In the genomic region with DNA sequence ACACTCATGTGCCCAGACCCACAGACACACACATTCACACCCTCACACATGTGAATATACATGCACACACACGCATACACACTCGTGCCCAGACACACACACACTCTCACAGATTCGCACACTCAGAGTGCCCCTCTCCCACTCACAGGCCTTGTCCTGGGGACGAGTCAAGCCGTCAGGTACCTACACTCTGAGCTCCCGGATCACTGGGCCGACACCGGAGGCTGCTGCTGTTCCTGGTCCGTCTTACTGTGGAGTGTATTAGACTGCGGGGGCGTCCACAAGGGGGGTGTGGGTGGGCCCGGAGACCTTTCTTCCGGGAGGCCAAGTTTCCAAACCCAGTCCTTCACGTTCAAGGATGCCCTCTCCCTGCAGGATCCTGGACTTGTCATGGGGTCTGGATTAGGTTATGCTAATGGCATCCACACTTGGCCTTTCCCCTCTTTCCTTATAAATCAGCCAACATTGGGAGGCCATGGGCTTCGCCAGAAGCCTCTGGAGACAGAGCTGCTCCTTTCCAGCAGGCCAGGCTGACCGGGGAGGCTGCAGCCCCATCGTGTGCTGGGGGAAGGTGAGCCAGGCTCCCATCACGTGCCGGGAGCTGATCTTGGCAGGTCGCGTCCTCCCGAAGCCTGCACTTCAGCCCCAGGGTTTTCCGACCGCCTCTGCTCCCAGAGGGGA, we compare ENCODE assay signal across 8 cellular contexts.
DNase-seq lines count a peak whose midpoint lies in the region; ATAC-seq, FAIRE-seq and TF ChIP-seq lines count a peak whose summit lies in the region.
"Not testable (repeated sequence)": the region's sequence is repeated elsewhere in the genome, so short reads cannot be mapped to it uniquely, and the experiment has no call there.

No MANE protein-coding gene starts in this region.

- not testable (repeated sequence) for ATAC-seq in CD4-positive, CD25-positive, alpha-beta regulatory T cell (ENCODE audit: low read depth in 2 of 2)

- WGBS in esophagus muscularis mucosa: 58% methylated on average over 19 of the region's 24 CpGs
- 84% methylated on average over 8 to 22 of the region's 24 CpGs for WGBS in mesodermal cell (ENCODE audit: insufficient coverage in 2 of 2), 2 experiments

- H3K36me3 ChIP-seq in CD4-positive, CD25-positive, alpha-beta regulatory T cell (ENCODE audit: control insufficient read depth, insufficient read depth, low read length); SJSA1; esophagus muscularis mucosa; mesodermal cell (ENCODE audit: control insufficient read depth, insufficient read depth, low read length): not testable (repeated sequence)

- not testable (repeated sequence) for H3K27ac ChIP-seq in CD4-positive, CD25-positive, alpha-beta regulatory T cell (ENCODE audit: insufficient read depth, low read length, poor library complexity, severe bottlenecking)
- H3K27ac ChIP-seq in SJSA1: peak overlapping the region; percentile 87
- peak overlapping the region; percentile 60 to 73 (median 68) for H3K27ac ChIP-seq in esophagus muscularis mucosa (replicated peaks in 1 of 4)
- H3K27ac ChIP-seq in mesodermal cell (ENCODE audit: low read depth, low read length, severe bottlenecking): peak overlapping the region; percentile 80

- FAIRE-seq in urothelium cell line (lab: Jason Lieb, UNC): not testable (repeated sequence)

- not testable (repeated sequence) for DNase-seq in CD4-positive, CD25-positive, alpha-beta regulatory T cell; SJSA1 (ENCODE audit: low read depth in 1 of 2, low spot score in 2 of 2); skeletal muscle cell (ENCODE audit: low read depth)
- DNase-seq in astrocyte of the hippocampus (ENCODE audit: low read depth, low spot score) (peak; percentile 26), esophagus muscularis mucosa (ENCODE audit: extremely low spot score) (peak; percentile 55), cardiac septum (ENCODE audit: low spot score) (peak; percentile 38), urothelium cell line (ENCODE audit: low spot score) (peak; percentile 13)

- not testable (repeated sequence) for TF ChIP-seq CTCF in esophagus muscularis mucosa (IDR thresholded peaks at IDR 0.05)

- H3K4me1 ChIP-seq in CD4-positive, CD25-positive, alpha-beta regulatory T cell (ENCODE audit: control insufficient read depth, insufficient read depth, low read length, poor library complexity, severe bottlenecking); mesodermal cell (ENCODE audit: control insufficient read depth, insufficient read depth, low read length, poor library complexity, severe bottlenecking): not testable (repeated sequence)
- H3K4me1 ChIP-seq in SJSA1 (replicated peaks): peaks cover 24% of the 10 kb centered on the region
- H3K4me1 ChIP-seq in esophagus muscularis mucosa: peaks cover 0 to 26% (median 24%) of the 10 kb centered on the region in 4 donors

- not testable (repeated sequence) for TF ChIP-seq POLR2A in esophagus muscularis mucosa (IDR thresholded peaks at IDR 0.05; ENCODE audit: low read depth)

- H3K9me3 ChIP-seq in CD4-positive, CD25-positive, alpha-beta regulatory T cell (ENCODE audit: control insufficient read depth in 2 of 2, low read length in 2 of 2); SJSA1 (replicated peaks); esophagus muscularis mucosa; mesodermal cell (ENCODE audit: control insufficient read depth, low read length): not testable (repeated sequence)

- H3K9me3 Mint-ChIP-seq in CD4-positive, CD25-positive, alpha-beta regulatory T cell: not testable (repeated sequence)

- not testable (repeated sequence) for H3K27me3 Mint-ChIP-seq in CD4-positive, CD25-positive, alpha-beta regulatory T cell

- H3K27ac Mint-ChIP-seq in CD4-positive, CD25-positive, alpha-beta regulatory T cell: peak overlapping the region in 2 of 3 donors; percentile 52 to 70

- not testable (repeated sequence) for TF ChIP-seq EP300 in esophagus muscularis mucosa (IDR thresholded peaks at IDR 0.05)

- intact Hi-C loops in esophagus muscularis mucosa (cut with DNase I): loop anchor here (10.0 kb wide), 1 partner anchor 105 kb away; no protein-coding TSS in a partner anchor
- intact Hi-C loops in cardiac septum (cut with DNase I): not testable (repeated sequence)

- peaks cover 25% of the 10 kb centered on the region for H3K36me3 Mint-ChIP-seq in CD4-positive, CD25-positive, alpha-beta regulatory T cell

- not testable (repeated sequence) for H3K4me3 ChIP-seq in CD4-positive, CD25-positive, alpha-beta regulatory T cell (ENCODE audit: low read depth, low read length); mesodermal cell (ENCODE audit: extremely low read depth, insufficient read depth, low read length, poor library complexity, severe bottlenecking)
- H3K4me3 ChIP-seq in SJSA1 (peak overlapping the region; percentile 22), esophagus muscularis mucosa (peak overlapping the region; percentile 24 to 39 (median 32)), skeletal muscle cell (ENCODE audit: low read depth, low read length) (peak overlapping the region; percentile 11)

- peaks cover 0 to 18% (median 4%) of the 10 kb centered on the region in 4 donors for H3K4me1 Mint-ChIP-seq in CD4-positive, CD25-positive, alpha-beta regulatory T cell

- peak overlapping the region in 1 of 4 donors; percentile 8 for H3K4me3 Mint-ChIP-seq in CD4-positive, CD25-positive, alpha-beta regulatory T cell

- H3K27me3 ChIP-seq in CD4-positive, CD25-positive, alpha-beta regulatory T cell (ENCODE audit: control insufficient read depth, insufficient read depth, low read length); SJSA1 (replicated peaks); esophagus muscularis mucosa: not testable (repeated sequence)
